ENCODE assay signal across 8 cellular contexts in genomic region chr9:84261082-84261746, GRCh38.
DNase-seq lines count a peak whose midpoint lies in the region; ATAC-seq and TF ChIP-seq lines count a peak whose summit lies in the region.

No MANE protein-coding gene starts in this region.

- H3K27me3 ChIP-seq in colonic mucosa, result no peaks in the 10 kb centered on the region

- H3K9ac ChIP-seq in colonic mucosa (ENCODE audit: low read depth in 2 of 2, low read length in 2 of 2), result no peak overlapping the region

- no peaks in the 10 kb centered on the region for H3K36me3 ChIP-seq in colonic mucosa

- no peaks in the 10 kb centered on the region for H3K9me3 ChIP-seq in colonic mucosa

- H3K36me3 Mint-ChIP-seq in WTC11, result no peaks in the 10 kb centered on the region

- CTCF ChIA-PET in WTC11 (lab: Charles Lee), result interaction anchor here (0.5 to 1.9 kb wide), 25 partner anchors 9 to 340 kb away, joined by 3 to 28 read pairs (median 3); partner anchors contain the start of genes HNRNPK, KIF27 and RMI1

- no peak overlapping the region for H3K27ac Mint-ChIP-seq in WTC11

- intact Hi-C loops in colonic mucosa (cut with DNase I), result loop anchor here (2.0 to 5.0 kb wide), 3 partner anchors 51 to 324 kb away; no protein-coding TSS in a partner anchor

- no peak overlapping the region for H3K4me3 Mint-ChIP-seq in WTC11

- no peak overlapping the region for H3K27ac ChIP-seq in colonic mucosa

- peaks cover 17% of the 10 kb centered on the region for H3K4me1 Mint-ChIP-seq in WTC11

- H3K9me3 Mint-ChIP-seq in WTC11, result no peaks in the 10 kb centered on the region; the same call in 1 of the 2 replicates

- peak; percentile 64 for ATAC-seq in HG03097 (IDR thresholded peaks at IDR 0.05; ENCODE audit: low FRiP score, unreplicated experiment)
- peak; percentile 90 for ATAC-seq in WTC11

- TF ChIP-seq CTCF in WTC11 (IDR thresholded peaks at IDR 0.05), result peak; percentile 67
- TF ChIP-seq CTCF in colonic mucosa (IDR thresholded peaks at IDR 0.05), result peak; percentile 87

- H3K4me3 ChIP-seq in colonic mucosa, result no peak overlapping the region

- DNase-seq in DMS79 treated with DMSO at 0.1 percent for 48 hours (lab: John Stamatoyannopoulos, UW) (peak; percentile 18), DMS79 (lab: John Stamatoyannopoulos, UW) (no peak), NCI-H2171 treated with DMSO at 0.1 percent for 48 hours (lab: John Stamatoyannopoulos, UW) (peak; percentile 67), WTC11 (ENCODE audit: low spot score) (peak; percentile 87), colonic mucosa (peak; percentile 89), left kidney (ENCODE audit: low read depth, low spot score) (peak; percentile 90)
- peak; percentile 63 to 66 for DNase-seq in stimulated activated CD4-positive, alpha-beta T cell treated with anti-CD3 and anti-CD28 coated beads, Interleukin-2, amount 100 ng/mL, for 24 hours

- POLR2A ChIA-PET in WTC11 (lab: Charles Lee), result interaction anchor here (1.3 kb wide), 1 partner anchor 281 kb away, joined by 7 read pairs; the partner anchor contains the start of genes HNRNPK and RMI1

- H3K4me1 ChIP-seq in colonic mucosa, result no peaks in the 10 kb centered on the region

- peaks cover 8% of the 10 kb centered on the region for H3K27me3 Mint-ChIP-seq in WTC11 (ENCODE audit: low read depth)

TF ChIP-seq in WTC11, 78 proteins besides CTCF, POLR2A, EP300 and RAD21:
- TF ChIP-seq SOX15 (CRISPR knock-in tag; IDR thresholded peaks at IDR 0.05), result no peak
- TF ChIP-seq ZNF232 (CRISPR knock-in tag; IDR thresholded peaks at IDR 0.05), result no peak
- TF ChIP-seq CBFB (CRISPR knock-in tag; IDR thresholded peaks at IDR 0.05; ENCODE audit: low read depth), result no peak
- no peak for TF ChIP-seq NFATC4 (CRISPR knock-in tag; IDR thresholded peaks at IDR 0.05)
- no peak for TF ChIP-seq ATF2 (CRISPR knock-in tag; IDR thresholded peaks at IDR 0.05; ENCODE audit: borderline replicate concordance, low read depth)
- no peak for TF ChIP-seq CDX4 (CRISPR knock-in tag; IDR thresholded peaks at IDR 0.05; ENCODE audit: borderline replicate concordance)
- peak; percentile 29; the same call in 1 of the 2 replicates for TF ChIP-seq NFE2L1 (CRISPR knock-in tag; IDR thresholded peaks at IDR 0.05)
- no peak for TF ChIP-seq PRRX2 (CRISPR knock-in tag; IDR thresholded peaks at IDR 0.05)
- no peak for TF ChIP-seq FOXK1 (CRISPR knock-in tag; IDR thresholded peaks at IDR 0.05)
- no peak for TF ChIP-seq USF1 (CRISPR knock-in tag; IDR thresholded peaks at IDR 0.05)
- TF ChIP-seq GTF2I (CRISPR knock-in tag; conservative IDR thresholded peaks at IDR 0.05), result no peak
- no peak for TF ChIP-seq ZNF512 (CRISPR knock-in tag; IDR thresholded peaks at IDR 0.05; ENCODE audit: borderline replicate concordance)
- peak; percentile 42; the same call in 1 of the 2 replicates for TF ChIP-seq SP1 (CRISPR knock-in tag; conservative IDR thresholded peaks at IDR 0.05)
- TF ChIP-seq MAX (CRISPR knock-in tag; IDR thresholded peaks at IDR 0.05), result peak; percentile 67; the same call in 1 of the 2 replicates
